8 cellular contexts compared by ENCODE assay signal in genomic region chr20:1265916-1266166, GRCh38. TPM values are rescaled to one million over a fixed set of nuclear protein-coding genes. Genes with fewer than 3 reads are reported as not detected.
DNase-seq lines count a peak whose midpoint lies in the region; ATAC-seq and TF ChIP-seq lines count a peak whose summit lies in the region.

No MANE protein-coding gene starts in this region.

- no peaks in the 10 kb centered on the region for H3K79me2 ChIP-seq in GM23338 (replicated peaks; ENCODE audit: insufficient read depth)

- H3K27me3 Mint-ChIP-seq in GM23338 (ENCODE audit: insufficient read depth, low read depth, poor library complexity): peaks cover 2% of the 10 kb centered on the region

- no peaks in the 10 kb centered on the region for H3K9me3 Mint-ChIP-seq in GM23338

- H3K4me3 Mint-ChIP-seq in GM23338: peak overlapping the region; percentile 83

- no peaks in the 10 kb centered on the region for H3K36me3 Mint-ChIP-seq in GM23338 (ENCODE audit: low read depth)

- no peaks in the 10 kb centered on the region for H3K9me2 ChIP-seq in GM23338 (ENCODE audit: insufficient read depth)

- H3K27ac Mint-ChIP-seq in GM23338: peak overlapping the region; percentile 26; the same call in 1 of the 2 replicates

- intact Hi-C loops in sigmoid colon (cut with DNase I): loop anchor here (2.0 to 5.0 kb wide), 4 partner anchors 39 to 626 kb away; partner anchors contain the start of gene RAD21L1

- H3K4me2 ChIP-seq in GM23338: peak overlapping the region; percentile 89

- 1 to 7% methylated on average over 10 of the region's 10 CpGs for WGBS in sigmoid colon, 2 donors

- no peak for DNase-seq in GM23338 (ENCODE audit: low spot score)
- no peak for DNase-seq in WERI-Rb-1
- DNase-seq in fibroblast of the aortic adventitia (ENCODE audit: low read depth): no peak
- no peak for DNase-seq in sigmoid colon

- 0 out of 2 replicates have a peak, but pooled peaks cover 2% of the 10 kb centered on the region for H4K20me1 ChIP-seq in GM23338 (replicated peaks; ENCODE audit: insufficient read depth)

- ATAC-seq in GM23338 (no peak), GM18519 (IDR thresholded peaks at IDR 0.05; ENCODE audit: low FRiP score, unreplicated experiment) (no peak), GM18502 (IDR thresholded peaks at IDR 0.05; ENCODE audit: poor library complexity, unreplicated experiment) (no peak), HG03095 (IDR thresholded peaks at IDR 0.05; ENCODE audit: unreplicated experiment) (no peak), GM19463 (IDR thresholded peaks at IDR 0.05; ENCODE audit: unreplicated experiment) (no peak)

- no peak for TF ChIP-seq EP300 in sigmoid colon (IDR thresholded peaks at IDR 0.05)

- H3K4me1 ChIP-seq in GM23338 (ENCODE audit: insufficient read depth): peaks cover 15% of the 10 kb centered on the region
- H3K4me1 ChIP-seq in sigmoid colon: peaks cover 0 to 22% (median 17%) of the 10 kb centered on the region in 4 donors

- H2AFZ ChIP-seq in GM23338: peak overlapping the region; percentile 100

- H3K9me3 ChIP-seq in WERI-Rb-1 (ENCODE audit: severe bottlenecking) (no peaks in the 10 kb centered on the region), sigmoid colon (no peaks in the 10 kb centered on the region)

- TF ChIP-seq CTCF in GM23338 (conservative IDR thresholded peaks at IDR 0.05; ENCODE audit: low read depth in 2 of 2) (no peak), WERI-Rb-1 (IDR thresholded peaks at IDR 0.05; ENCODE audit: low read depth, low read length) (no peak), fibroblast of the aortic adventitia (IDR thresholded peaks at IDR 0.05; ENCODE audit: insufficient read depth, low read length) (no peak), sigmoid colon (IDR thresholded peaks at IDR 0.05) (no peak)

- H3K4me3 ChIP-seq in GM23338 (peak overlapping the region; percentile 79), WERI-Rb-1 (ENCODE audit: low read depth, low read length) (peak overlapping the region; percentile 51), fibroblast of the aortic adventitia (ENCODE audit: low read depth, low read length) (peak overlapping the region; percentile 74), sigmoid colon (peak overlapping the region; percentile 76 to 91 (median 88))

- peaks cover 11% of the 10 kb centered on the region; the same call in 1 of the 2 replicates for H3K27me3 ChIP-seq in GM23338 (ENCODE audit: insufficient read depth)
- no peaks in the 10 kb centered on the region for H3K27me3 ChIP-seq in WERI-Rb-1 (ENCODE audit: insufficient read depth, low read depth, severe bottlenecking)
- no peaks in the 10 kb centered on the region for H3K27me3 ChIP-seq in sigmoid colon

- peaks cover 26% of the 10 kb centered on the region for H3K4me1 Mint-ChIP-seq in GM23338

- H3K36me3 ChIP-seq in GM23338 (ENCODE audit: insufficient read depth) (no peaks in the 10 kb centered on the region), WERI-Rb-1 (no peaks in the 10 kb centered on the region), sigmoid colon (peaks cover 0 to 3% (median 0%) of the 10 kb centered on the region in 4 donors)

- H3K27ac ChIP-seq in GM23338 (ENCODE audit: low read depth) (no peak overlapping the region), WERI-Rb-1 (no peak overlapping the region), sigmoid colon (peak overlapping the region; percentile 73 to 87 (median 78))

- no peak for TF ChIP-seq POLR2A in sigmoid colon (IDR thresholded peaks at IDR 0.05)

- 0 out of 2 replicates have a peak, but pooled peaks cover 7% of the 10 kb centered on the region for H3F3A ChIP-seq in GM23338 (replicated peaks; ENCODE audit: low read depth)

TF ChIP-seq in GM23338, 12 proteins besides CTCF, POLR2A, EP300 and RAD21:
- TF ChIP-seq STAT1 (IDR thresholded peaks at IDR 0.05; ENCODE audit: unreplicated experiment) (no peak), EZH2 (IDR thresholded peaks at IDR 0.05; ENCODE audit: low read depth, unreplicated experiment) (no peak)

RNA-seq across cellular contexts. Expression of gene SNPH, which starts 0.3 kb away (rescaled TPM):
- 3.5 and 5.8 TPM in 2 replicates for total RNA-seq in GM23338 (2014; rRNA removed; shearing (Covaris generic))
- polyA plus RNA-seq in GM23338 (2016; fragmentation: Nextera tagmentation; extraction: Ambion mirVana): 1.3 and 1.5 TPM in 2 replicates
- 5.6 and 7.7 TPM in 2 replicates for total RNA-seq in fibroblast of the aortic adventitia (ENCODE audit: low replicate concordance)
- 10 to 100 TPM in 1 of 4 donors, 1 to 10 TPM in 3; 6.4 to 21.0 (median 8.9) TPM for total RNA-seq in sigmoid colon
- polyA plus RNA-seq in sigmoid colon: 1 to 10 TPM in 1 of 3 donors, under 1 TPM in 2; under 0.01 to 4.4 (median 0.23) TPM

RNA-seq across cellular contexts. Expression of gene RAD21L1, which starts 40.0 kb away (rescaled TPM):
- total RNA-seq in GM23338 (2014; rRNA removed; shearing (Covaris generic)): 0.10 TPM in 1 of 2 replicates, not detected in the other
- 0.38 and 0.95 TPM in 2 replicates for polyA plus RNA-seq in GM23338 (2016; fragmentation: Nextera tagmentation; extraction: Ambion mirVana)
- total RNA-seq in fibroblast of the aortic adventitia (ENCODE audit: low replicate concordance): not detected in 2 replicates
- not detected for total RNA-seq in sigmoid colon
- not detected for polyA plus RNA-seq in sigmoid colon

Comparison
In these comparisons a context has a peak if more than half of its experiments do, and no peak if none do; other contexts are left out.
1. H3K27ac ChIP-seq: peak in sigmoid colon (4 of 4); none in GM23338 (single experiment) and WERI-Rb-1 (single experiment).
2. Peak in every context shown above with its lines, with median percentiles within 50 percentile points of each other: H3K4me3 ChIP-seq.